Comparison of ENCODE assay signal across 30 cellular contexts in genomic region chr1:219817914-219818313, GRCh38.
"Had no signal": no experiment of that assay in that cellular context is flagged by ENCODE, and none has a peak within 500 bp of the region (broad histone marks: within the 10 kb centered on the region; RNA-seq: fewer than 3 reads in every experiment).

No MANE protein-coding gene starts in this region.

- DNase-seq: activated B cell treated with CpG ODN at 0.5 μM for 24 hours; activated CD4-positive, alpha-beta memory T cell treated with anti-CD3 and anti-CD28 coated beads for 36 hours; activated CD4-positive, alpha-beta T cell treated with anti-CD3 and anti-CD28 coated beads for 4 hours; activated CD4-positive, alpha-beta T cell treated with anti-CD3 and anti-CD28 coated beads, Interleukin-2, amount 10 ng/mL, durations not matched to agents 24 days and 14 days; activated CD4-positive, alpha-beta T cell treated with anti-CD3 and anti-CD28 coated beads, Interleukin-2, amount 50 U/mL, for 1 hour; activated CD4-positive, alpha-beta T cell treated with anti-CD3 and anti-CD28 coated beads, Interleukin-2, amount 50 U/mL, for 4 hours; activated CD4-positive, CD25-positive, alpha-beta regulatory T cell treated with anti-CD3 and anti-CD28 coated beads, Interleukin-2, amount 50 U/mL, for 72 hours; activated CD8-positive, alpha-beta memory T cell treated with anti-CD3 and anti-CD28 coated beads, Interleukin-2, amount 50 U/mL, for 4 hours; activated CD8-positive, alpha-beta T cell treated with anti-CD3 and anti-CD28 coated beads for 36 hours; activated effector memory CD4-positive, alpha-beta T cell treated with anti-CD3 and anti-CD28 coated beads, Interleukin-2, amount 50 U/mL, for 16 hours; activated gamma-delta T cell treated with Interleukin-2 at 50 U/mL for 16 hours; activated naive CD4-positive, alpha-beta T cell; activated naive CD4-positive, alpha-beta T cell treated with anti-CD3 and anti-CD28 coated beads for 36 hours; activated naive CD4-positive, alpha-beta T cell treated with anti-CD3 and anti-CD28 coated beads, Interleukin-2, amount 50 U/mL, for 16 hours; activated naive CD8-positive, alpha-beta T cell treated with anti-CD3 and anti-CD28 coated beads for 36 hours; activated T-cell treated with anti-CD3 and anti-CD28 coated beads for 4 hours; activated T-cell treated with anti-CD3 and anti-CD28 coated beads, Interleukin-2, amount 50 U/mL, for 1 hour; activated T-cell treated with anti-CD3 and anti-CD28 coated beads, Interleukin-2, amount 50 U/mL, for 4 hours; activated T-cell treated with anti-CD3 and anti-CD28 coated beads, Interleukin-2, amount 50 U/mL, for 72 hours; adrenal gland; amniotic stem cell; aorta; body of pancreas; brain microvascular endothelial cell; central memory CD4-positive, alpha-beta T cell; T-helper 1 cell; T-helper 2 cell; T-helper 9 cell had no signal

- H3K4me3 ChIP-seq: adrenal gland, body of pancreas, breast epithelium had no signal

- H3K9me3 ChIP-seq: adrenal gland, body of pancreas, breast epithelium had no signal

- H3K27me3 ChIP-seq: body of pancreas, breast epithelium had no signal

- H3K4me1 ChIP-seq: adrenal gland, body of pancreas, breast epithelium had no signal

- H3K27ac ChIP-seq: adrenal gland, body of pancreas, brain microvascular endothelial cell, breast epithelium, VCaP had no signal

- H3K36me3 ChIP-seq: adrenal gland, brain microvascular endothelial cell, breast epithelium had no signal
